7 cellular contexts compared by ENCODE assay signal in genomic region chrX:19739683-19740082, GRCh38.
DNase-seq lines count a peak whose midpoint lies in the region; ATAC-seq, FAIRE-seq and TF ChIP-seq lines count a peak whose summit lies in the region.

No MANE protein-coding gene starts in this region.

- WGBS in GM12878 (ENCODE audit: insufficient coverage, insufficient replicate concordance, low lambda C conversion rate, missing lambda C conversion rate), result 44% methylated on average over 5 of the region's 5 CpGs

- H3K27ac ChIP-seq in SU-DHL-6 (ENCODE audit: low read depth, low read length) (peak overlapping the region; percentile 57; the same call in 1 of the 2 replicates), GM12878 (ENCODE audit: control insufficient read depth, insufficient read depth) (no peak overlapping the region)

- TF ChIP-seq CTCF in SU-DHL-6 (IDR thresholded peaks at IDR 0.05; ENCODE audit: insufficient read depth, low read length, poor library complexity, severe bottlenecking) (peak; percentile 43), GM12878 (IDR thresholded peaks at IDR 0.05 in 2 of 3, conservative IDR thresholded peaks at IDR 0.05 in 1 of 3; ENCODE audit: control insufficient read depth in 2 of 3, extremely low read depth in 1 of 3, insufficient read depth in 1 of 3, low read depth in 3 of 3, low read length in 3 of 3) (peak; percentile 56 to 72 (median 71))

- no TSS peak for BruUV-seq in GM12878 (replicated peaks; lab: Mats Ljungman, UMichigan)

- H3K4me3 ChIP-seq in SU-DHL-6 (ENCODE audit: insufficient read depth, low read length, poor library complexity, severe bottlenecking) (no peak overlapping the region), GM12878 (no peak overlapping the region)

- H3K36me3 Mint-ChIP-seq in IgD-negative memory B cell (no peaks in the 10 kb centered on the region), immature natural killer cell (peaks cover 2 to 4% (median 3%) of the 10 kb centered on the region in 3 donors)

- H3K4me3 Mint-ChIP-seq in IgD-negative memory B cell, result peak overlapping the region in 1 of 4 donors; percentile 62
- peak overlapping the region in 1 of 5 donors; percentile 24 for H3K4me3 Mint-ChIP-seq in immature natural killer cell

- H3K79me2 ChIP-seq in SU-DHL-6 (ENCODE audit: insufficient read depth, low read length), result peaks cover 63% of the 10 kb centered on the region
- peaks cover 56% of the 10 kb centered on the region for H3K79me2 ChIP-seq in GM12878 (ENCODE audit: control insufficient read depth, insufficient read depth, low read length)

- H2AFZ ChIP-seq in SU-DHL-6 (ENCODE audit: low read depth, low read length, severe bottlenecking) (no peak overlapping the region), GM12878 (ENCODE audit: control insufficient read depth, low read depth, low read length) (no peak overlapping the region)

- no peak overlapping the region for H3K9ac ChIP-seq in SU-DHL-6 (ENCODE audit: low read length)
- H3K9ac ChIP-seq in GM12878 (ENCODE audit: control insufficient read depth, insufficient read depth, low read length), result no peak overlapping the region

- in situ Hi-C loops in GM12878 (cut with MboI), result no loop called here

- TF ChIP-seq POLR2A in GM12878 (IDR thresholded peaks at IDR 0.05; ENCODE audit: low read depth, low read length), result no peak

- ATAC-seq in GM12878, result peak; percentile 18; the same call in 2 of the 3 replicates
- ATAC-seq in HG02981 (IDR thresholded peaks at IDR 0.05; ENCODE audit: unreplicated experiment), result no peak

- H3K27me3 Mint-ChIP-seq in IgD-negative memory B cell (no peaks in the 10 kb centered on the region), immature natural killer cell (ENCODE audit: low read depth in 3 of 3) (peaks cover 3 to 4% (median 4%) of the 10 kb centered on the region in 3 donors)

- peak; percentile 80 for DNase-seq in EH (ENCODE audit: low read depth)
- DNase-seq in GM12878 (ENCODE audit: low read depth, low spot score), result no peak
- peak; percentile 38 to 52 (median 41) for DNase-seq in immature natural killer cell
- DNase-seq in stimulated activated CD4-positive, alpha-beta T cell treated with anti-CD3 and anti-CD28 coated beads, Interleukin-2, amount 100 ng/mL, for 4 hours (ENCODE audit: low read depth), result peak; percentile 19

- H4K20me1 ChIP-seq in SU-DHL-6 (ENCODE audit: low read depth, low read length) (no peaks in the 10 kb centered on the region), GM12878 (ENCODE audit: control insufficient read depth, insufficient read depth) (no peaks in the 10 kb centered on the region)

- H3K4me1 ChIP-seq in GM12878 (ENCODE audit: control insufficient read depth, insufficient read depth, low read length), result peaks cover 28% of the 10 kb centered on the region

- no peaks in the 10 kb centered on the region for H3K9me2 ChIP-seq in SU-DHL-6 (replicated peaks; ENCODE audit: insufficient read depth, low read length)

- no peak for TF ChIP-seq EP300 in GM12878 (IDR thresholded peaks at IDR 0.05; ENCODE audit: borderline replicate concordance in 1 of 2, control insufficient read depth in 1 of 2, low read depth in 2 of 2, low read length in 2 of 2)

- H3K27me3 ChIP-seq in SU-DHL-6 (ENCODE audit: low read length) (no peaks in the 10 kb centered on the region), GM12878 (replicated peaks in 1 of 2; ENCODE audit: control insufficient read depth in 2 of 2, insufficient read depth in 2 of 2, low read length in 1 of 2) (no peaks in the 10 kb centered on the region)

- intact Hi-C loops in GM12878 (cut with micrococcal nuclease; ENCODE audit: unreplicated experiment), result loop anchor here (2.0 kb wide), 1 partner anchor 327 kb away; no protein-coding TSS in a partner anchor

- peak; percentile 73 for TF ChIP-seq RAD21 in GM12878 (IDR thresholded peaks at IDR 0.05; ENCODE audit: insufficient read depth, low read depth, low read length)

- RAD21 ChIA-PET in GM12878 (lab: Charles Lee; ENCODE audit: unreplicated experiment), result interaction anchor here (0.9 to 2.0 kb wide), 7 partner anchors 11 to 130 kb away, joined by 3 to 8 read pairs (median 4); no protein-coding TSS in a partner anchor

- H3K9me3 ChIP-seq in SU-DHL-6 (ENCODE audit: insufficient read depth, low read length) (no peaks in the 10 kb centered on the region), GM12878 (replicated peaks; ENCODE audit: control insufficient read depth, insufficient read depth, low read length) (no peaks in the 10 kb centered on the region)

- SMC1A ChIA-PET in GM12878 (lab: Charles Lee; ENCODE audit: uncharacterized antibody, unreplicated experiment), result interaction anchor here (0.9 to 24.5 kb wide), 13 partner anchors 8 to 324 kb away, joined by 3 to 624 read pairs (median 5); no protein-coding TSS in a partner anchor

- peaks cover 19% of the 10 kb centered on the region; the same call in 1 of the 2 replicates for H3F3A ChIP-seq in SU-DHL-6 (ENCODE audit: insufficient read depth)

- H3K9me3 Mint-ChIP-seq in IgD-negative memory B cell (no peaks in the 10 kb centered on the region), immature natural killer cell (no peaks in the 10 kb centered on the region)

- H3K4me2 ChIP-seq in SU-DHL-6 (ENCODE audit: low read depth, low read length, poor library complexity, severe bottlenecking) (no peak overlapping the region), GM12878 (ENCODE audit: control insufficient read depth, insufficient read depth) (no peak overlapping the region)

- peaks cover 12 to 29% (median 23%) of the 10 kb centered on the region in 3 donors for H3K4me1 Mint-ChIP-seq in IgD-negative memory B cell
- H3K4me1 Mint-ChIP-seq in immature natural killer cell, result peaks cover 60 to 66% of the 10 kb centered on the region in 2 donors

- FAIRE-seq in GM12878 (lab: Jason Lieb, UNC), result no peak

- CTCF ChIA-PET in GM12878 (lab: Yijun Ruan, JAX), result interaction anchor here (0.9 to 3.4 kb wide), 18 partner anchors 10 to 328 kb away, joined by 3 to 28 read pairs (median 5); no protein-coding TSS in a partner anchor

- H3K27ac Mint-ChIP-seq in IgD-negative memory B cell, result peak overlapping the region; percentile 11 to 74 (median 68)
- peak overlapping the region; percentile 67 to 88 (median 74) for H3K27ac Mint-ChIP-seq in immature natural killer cell

- H3K36me3 ChIP-seq in SU-DHL-6 (ENCODE audit: low read length) (no peaks in the 10 kb centered on the region), GM12878 (ENCODE audit: control insufficient read depth in 2 of 2, insufficient read depth in 2 of 2, low read length in 1 of 2) (peaks cover 4 to 5% of the 10 kb centered on the region in 2 experiments; a peak in 3 of 4 replicates)

- POLR2A ChIA-PET in GM12878 (lab: Charles Lee), result interaction anchor here (0.9 kb wide), 1 partner anchor 73 kb away, joined by 3 read pairs; no protein-coding TSS in a partner anchor

TF ChIP-seq in GM12878, 131 proteins besides CTCF, POLR2A, EP300 and RAD21 (continues in another document):
- no peak for TF ChIP-seq RELA (IDR thresholded peaks at IDR 0.05; ENCODE audit: borderline replicate concordance, partially characterized antibody)
- TF ChIP-seq IKZF1 (conservative IDR thresholded peaks at IDR 0.05), result peak; percentile 41; the same call in 1 of the 2 replicates
- TF ChIP-seq SMC3 (IDR thresholded peaks at IDR 0.05; ENCODE audit: borderline replicate concordance, low read length), result peak; percentile 63; the same call in 1 of the 2 replicates
- 0 out of 2 replicates have a peak, but pooled peaks have one; percentile 28 for TF ChIP-seq EED (IDR thresholded peaks at IDR 0.05; ENCODE audit: low read depth)
- no peak for TF ChIP-seq HCFC1 (IDR thresholded peaks at IDR 0.05; ENCODE audit: low read length)
- 0 out of 2 replicates have a peak, but pooled peaks have one; percentile 33 for TF ChIP-seq YY1 (IDR thresholded peaks at IDR 0.05; ENCODE audit: low read depth, low read length)
- no peak for TF ChIP-seq ELK1 (IDR thresholded peaks at IDR 0.05; ENCODE audit: low read depth, low read length)
- TF ChIP-seq MLLT1 (IDR thresholded peaks at IDR 0.05), result peak; percentile 61; the same call in 1 of the 2 replicates
- 0 out of 2 replicates have a peak, but pooled peaks have one; percentile 17 for TF ChIP-seq RB1 (IDR thresholded peaks at IDR 0.05; ENCODE audit: borderline replicate concordance)
- no peak for TF ChIP-seq CHD2 (IDR thresholded peaks at IDR 0.05; ENCODE audit: borderline replicate concordance, low read depth, low read length)
